Comparison of ENCODE assay signal across 1 cellular context in genomic region chr18:48930926-48931325, GRCh38.
TF ChIP-seq lines count a peak whose summit lies in the region.

No MANE protein-coding gene starts in this region.

TF ChIP-seq in GM12878, 131 proteins besides CTCF, POLR2A, EP300 and RAD21:
- TF ChIP-seq ATF7 (IDR thresholded peaks at IDR 0.05; ENCODE audit: low read depth) (no peak), DPF2 (IDR thresholded peaks at IDR 0.05) (no peak), RBBP5 (conservative IDR thresholded peaks at IDR 0.05) (no peak), TCF12 (IDR thresholded peaks at IDR 0.05; ENCODE audit: low read depth, low read length) (no peak), REST (IDR thresholded peaks at IDR 0.05; ENCODE audit: low read depth, low read length) (no peak), CUX1 (IDR thresholded peaks at IDR 0.05; ENCODE audit: insufficient replicate concordance, low read depth, low read length) (no peak), PBX3 (IDR thresholded peaks at IDR 0.05; ENCODE audit: insufficient replicate concordance, low read depth, low read length) (no peak)
TF ChIP-seq in GM12878: peak in this region for 0.
